Comparison of ENCODE assay signal across 14 cellular contexts in genomic region chr17:6507535-6507934, GRCh38. TPM values are rescaled to one million over a fixed set of nuclear protein-coding genes. Genes with fewer than 3 reads are reported as not detected.
DNase-seq lines count a peak whose midpoint lies in the region; ATAC-seq lines count a peak whose summit lies in the region.
"Had no signal": no experiment of that assay in that cellular context is flagged by ENCODE, and none has a peak within 500 bp of the region (broad histone marks: within the 10 kb centered on the region; RNA-seq: fewer than 3 reads in every experiment).

No MANE protein-coding gene starts in this region.

- peak; percentile 92 for DNase-seq in AG08396 (ENCODE audit: low spot score)
- peak; percentile 85 for DNase-seq in LHCN-M2 (ENCODE audit: low read depth)
- peak; percentile 93 for DNase-seq in dermis blood vessel endothelial cell
- peak; percentile 69 for DNase-seq in mucosa of gallbladder (ENCODE audit: low spot score)
- no peak for DNase-seq in COLO668 (lab: John Stamatoyannopoulos, UW; ENCODE audit: unreplicated experiment)
- DNase-seq in SIG-M5 (lab: John Stamatoyannopoulos, UW), result no peak
- DNase-seq: activated CD4-positive, alpha-beta T cell treated with anti-CD3 and anti-CD28 coated beads for 1 hour; activated naive CD8-positive, alpha-beta T cell treated with anti-CD3 and anti-CD28 coated beads for 36 hours; COR-L47; KBM-7; NK-92 treated with Interleukin-12 subunit alpha and Interleukin-12 subunit beta, amount 100 ng/mL, for 24 hours; stimulated activated naive B cell treated with anti-CD40 and anti-IgM and Interleukin-4, amounts not matched to agents 10 μg/mL and 1 μg/mL and 100 μg/mL, for 72 hours had no signal

- no peak for ATAC-seq in HG02884 (IDR thresholded peaks at IDR 0.05; ENCODE audit: unreplicated experiment)
- no peak for ATAC-seq in GM18867 (IDR thresholded peaks at IDR 0.05; ENCODE audit: unreplicated experiment)
- ATAC-seq: stimulated activated naive B cell treated with anti-CD40 and anti-IgM and Interleukin-4, amounts not matched to agents 10 μg/mL and 1 μg/mL and 100 μg/mL, for 72 hours had no signal

RNA-seq across cellular contexts. Expression of gene PITPNM3, which starts 48.8 kb away (rescaled TPM):
- 1.5 TPM in 2 replicates for total RNA-seq in LHCN-M2 (2014; rRNA removed)
- polyA plus RNA-seq in LHCN-M2 (2012), result 1.9 TPM
- 0.23 and 0.34 TPM in 2 replicates for total RNA-seq in dermis blood vessel endothelial cell
- total RNA-seq in mucosa of gallbladder, result 15.2 TPM

Comparison
In these comparisons a context has a peak if more than half of its experiments do, and no peak if none do; other contexts are left out.
1. DNase-seq: peak in AG08396 (single experiment), LHCN-M2 (single experiment), dermis blood vessel endothelial cell (single experiment) and mucosa of gallbladder (single experiment); none in COLO668 (single experiment) and SIG-M5 (single experiment).